ENCODE assay signal across 10 cellular contexts in the genomic region with DNA sequence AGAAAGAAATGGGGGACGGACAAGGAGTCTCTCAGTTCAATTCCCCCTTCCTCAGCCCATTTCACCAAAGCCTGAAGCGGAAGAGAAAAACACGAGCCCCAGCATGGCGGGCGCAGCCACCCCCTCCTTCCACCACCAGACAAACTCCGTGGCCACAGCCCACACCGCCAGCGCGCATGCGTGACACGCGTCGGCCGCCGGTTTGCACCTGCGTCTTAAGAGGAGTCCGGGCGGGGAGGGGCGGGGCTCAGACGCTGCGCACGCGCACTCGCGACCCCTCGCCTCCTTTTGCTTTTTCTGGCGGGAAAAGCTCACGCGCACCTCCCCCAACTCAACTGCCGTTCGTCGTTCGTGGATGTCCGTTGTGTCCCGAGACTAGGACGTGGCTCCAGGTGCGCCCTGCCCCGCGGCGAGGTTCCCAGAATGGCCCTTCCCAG. TPM values are rescaled to one million over a fixed set of nuclear protein-coding genes. Genes with fewer than 3 reads are reported as not detected.
DNase-seq lines count a peak whose midpoint lies in the region; ATAC-seq and TF ChIP-seq lines count a peak whose summit lies in the region.
"Had no signal": no experiment of that assay in that cellular context is flagged by ENCODE, and none has a peak within 500 bp of the region (broad histone marks: within the 10 kb centered on the region; RNA-seq: fewer than 3 reads in every experiment).

A gene with protein sequence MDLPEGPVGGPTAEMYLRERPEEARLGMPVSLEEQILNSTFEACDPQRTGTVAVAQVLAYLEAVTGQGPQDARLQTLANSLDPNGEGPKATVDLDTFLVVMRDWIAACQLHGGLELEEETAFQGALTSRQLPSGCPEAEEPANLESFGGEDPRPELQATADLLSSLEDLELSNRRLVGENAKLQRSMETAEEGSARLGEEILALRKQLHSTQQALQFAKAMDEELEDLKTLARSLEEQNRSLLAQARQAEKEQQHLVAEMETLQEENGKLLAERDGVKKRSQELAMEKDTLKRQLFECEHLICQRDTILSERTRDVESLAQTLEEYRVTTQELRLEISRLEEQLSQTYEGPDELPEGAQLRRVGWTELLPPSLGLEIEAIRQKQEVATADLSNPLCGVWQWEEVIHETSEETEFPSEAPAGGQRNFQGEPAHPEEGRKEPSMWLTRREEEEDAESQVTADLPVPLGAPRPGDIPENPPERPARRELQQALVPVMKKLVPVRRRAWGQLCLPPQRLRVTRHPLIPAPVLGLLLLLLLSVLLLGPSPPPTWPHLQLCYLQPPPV (plus strand): TSS at position 314 of the 437 bp plus-strand sequence. CDS start 2,635 bp downstream, outside the sequence.

- DNase-seq in SK-N-SH (peak; percentile 87), left colon (peak; percentile 77 to 79), AG08395 (ENCODE audit: low spot score) (no peak), NCI-H345 treated with DMSO at 0.1 percent for 48 hours (lab: John Stamatoyannopoulos, UW; ENCODE audit: unreplicated experiment) (no peak), NCI-H1105 (lab: John Stamatoyannopoulos, UW) (no peak)
- DNase-seq in stimulated activated CD8-positive, alpha-beta memory T cell treated with anti-CD3 and anti-CD28 coated beads, Interleukin-15, amount 100 ng/mL, for 4 hours (ENCODE audit: low read depth in 2 of 2): peak; percentile 66 to 81

- H3K4me2 ChIP-seq in SK-N-SH: peak within 1 kb of the TSS; percentile 41; the same call in 1 of the 2 replicates
- H3K4me2 ChIP-seq: KMS-11 had no signal

- H3K9ac ChIP-seq in SK-N-SH: no peak within 1 kb of the TSS
- H3K9ac ChIP-seq: KMS-11, parathyroid adenoma had no signal

- TF ChIP-seq CTCF in SK-N-SH (IDR thresholded peaks at IDR 0.05): no peak

- no peaks in the 10 kb centered on the region for H3K36me3 Mint-ChIP-seq in activated naive CD4-positive, alpha-beta T cell treated with anti-CD3 and anti-CD28 coated beads, Interleukin-2, amount 50 U/mL, for 24 hours

- H3K79me2 ChIP-seq in SK-N-SH (ENCODE audit: insufficient read depth): no peaks in the 10 kb centered on the region
- H3K79me2 ChIP-seq: parathyroid adenoma had no signal

- peak; percentile 75 for ATAC-seq in left colon

- intact Hi-C loops in left colon (cut with DNase I, micrococcal nuclease): no loop called here

- H2AFZ ChIP-seq in SK-N-SH (ENCODE audit: low read depth): peak within 1 kb of the TSS; percentile 63; the same call in 1 of the 2 replicates
- H2AFZ ChIP-seq: parathyroid adenoma had no signal

- H3K4me1 Mint-ChIP-seq in activated naive CD4-positive, alpha-beta T cell treated with anti-CD3 and anti-CD28 coated beads, Interleukin-2, amount 50 U/mL, for 24 hours: peaks cover 8% of the 10 kb centered on the region

- CTCF ChIA-PET in SK-N-SH (lab: Yijun Ruan, JAX): interaction anchor here (1.5 to 8.8 kb wide), 2 partner anchors 13 to 56 kb away, joined by 3 to 149 read pairs; a partner anchor contains a TSS

- no peaks in the 10 kb centered on the region for H3K9me2 ChIP-seq in SK-N-SH

- peak within 1 kb of the TSS; percentile 55 for H3K4me3 Mint-ChIP-seq in activated naive CD4-positive, alpha-beta T cell treated with anti-CD3 and anti-CD28 coated beads, Interleukin-2, amount 50 U/mL, for 24 hours

- H3K9me3 ChIP-seq in SK-N-SH: no peaks in the 10 kb centered on the region

- peak within 1 kb of the TSS in 1 of 2 experiments; percentile 9; a peak in 1 of 4 replicates for H3K4me3 ChIP-seq in SK-N-SH (ENCODE audit: low read depth in 2 of 2, low read length in 1 of 2)

- peaks cover 0 to 3% of the 10 kb centered on the region in 2 experiments; a peak in 1 of 4 replicates for H3K4me1 ChIP-seq in SK-N-SH (ENCODE audit: control insufficient read depth in 1 of 2, insufficient read depth in 2 of 2, low read depth in 1 of 2, low read length in 1 of 2)
- H3K4me1 ChIP-seq: parathyroid adenoma had no signal

- no peaks in the 10 kb centered on the region for H3K9me3 Mint-ChIP-seq in activated naive CD4-positive, alpha-beta T cell treated with anti-CD3 and anti-CD28 coated beads, Interleukin-2, amount 50 U/mL, for 24 hours

- peaks cover 29% of the 10 kb centered on the region; the same call in 1 of the 2 replicates for H3K27me3 ChIP-seq in SK-N-SH (ENCODE audit: insufficient read depth)

- peak within 1 kb of the TSS; percentile 76 for H3K27ac Mint-ChIP-seq in activated naive CD4-positive, alpha-beta T cell treated with anti-CD3 and anti-CD28 coated beads, Interleukin-2, amount 50 U/mL, for 24 hours

- no peaks in the 10 kb centered on the region for H4K20me1 ChIP-seq in SK-N-SH (ENCODE audit: insufficient read depth)

- TF ChIP-seq RAD21 in SK-N-SH (IDR thresholded peaks at IDR 0.05; ENCODE audit: low read length): no peak

- POLR2A ChIA-PET in SK-N-SH (lab: Yijun Ruan, JAX): no interaction called here

- no peaks in the 10 kb centered on the region for H3K36me3 ChIP-seq in SK-N-SH (replicated peaks in 1 of 2; ENCODE audit: control insufficient read depth in 1 of 2, insufficient read depth in 2 of 2, low read length in 1 of 2)

- no peak for TF ChIP-seq EP300 in SK-N-SH (IDR thresholded peaks at IDR 0.05; ENCODE audit: borderline replicate concordance in 1 of 2, low read depth in 1 of 2, low read length in 1 of 2)

- TF ChIP-seq POLR2A in GM19099 (IDR thresholded peaks at IDR 0.05; ENCODE audit: extremely low read depth, insufficient read length, low read depth): peak; percentile 58

- WGBS in SK-N-SH (ENCODE audit: low lambda C conversion rate): 27% methylated on average over 39 of the region's 40 CpGs

- H3K27me3 Mint-ChIP-seq in activated naive CD4-positive, alpha-beta T cell treated with anti-CD3 and anti-CD28 coated beads, Interleukin-2, amount 50 U/mL, for 24 hours: no peaks in the 10 kb centered on the region

- H3K27ac ChIP-seq in SK-N-SH (ENCODE audit: low read depth in 2 of 2, low read length in 1 of 2): no peak within 1 kb of the TSS
- H3K27ac ChIP-seq: KMS-11, parathyroid adenoma had no signal

- H3F3A ChIP-seq in SK-N-SH (replicated peaks; ENCODE audit: insufficient read depth): peaks cover 13% of the 10 kb centered on the region

TF ChIP-seq in SK-N-SH, 30 proteins besides CTCF, POLR2A, EP300 and RAD21:
- TF ChIP-seq, protein P1, sequence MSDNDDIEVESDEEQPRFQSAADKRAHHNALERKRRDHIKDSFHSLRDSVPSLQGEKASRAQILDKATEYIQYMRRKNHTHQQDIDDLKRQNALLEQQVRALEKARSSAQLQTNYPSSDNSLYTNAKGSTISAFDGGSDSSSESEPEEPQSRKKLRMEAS (IDR thresholded peaks at IDR 0.05; ENCODE audit: low read depth): 0 out of 2 replicates have a peak, but pooled peaks have one; percentile 34
- peak; percentile 75 for TF ChIP-seq NRF1 (IDR thresholded peaks at IDR 0.05; ENCODE audit: low read depth, low read length)
- TF ChIP-seq NFIC (IDR thresholded peaks at IDR 0.05; ENCODE audit: borderline replicate concordance): no peak
- TF ChIP-seq POLR2AphosphoS5 (IDR thresholded peaks at IDR 0.05; ENCODE audit: low read depth, low read length): peak; percentile 35; the same call in 1 of the 2 replicates

RNA-seq across cellular contexts. Expression of the gene that starts here (rescaled TPM):
- polyA plus RNA-seq in SK-N-SH (2012; rRNA removed): 0.03 and 0.20 TPM in 2 replicates
- polyA plus RNA-seq in SK-N-SH (2012; cell fraction: cytosol; rRNA removed): 0.06 and 0.08 TPM in 2 replicates
- 0.42 and 0.52 TPM in 2 replicates for polyA plus RNA-seq in SK-N-SH (2012; cell fraction: nucleus; rRNA removed)
- total RNA-seq in left colon: not detected

Comparison
In these comparisons a context has a peak if more than half of its experiments do, and no peak if none do; other contexts are left out.
1. Peak in DNase-seq and H3K4me2 ChIP-seq in SK-N-SH; RNA of the gene not detected or under 1 TPM.
2. Peak in DNase-seq and ATAC-seq in left colon; RNA of the gene not detected or under 1 TPM.
3. DNase-seq: peak in stimulated activated CD8-positive, alpha-beta memory T cell treated with anti-CD3 and anti-CD28 coated beads, Interleukin-15, amount 100 ng/mL, for 4 hours (2 of 2); none in AG08395 (single experiment), NCI-H345 treated with DMSO at 0.1 percent for 48 hours (single experiment) and NCI-H1105 (single experiment).